In genomic region chr17:64975318-64976087, GRCh38 we compare ENCODE assay signal across 8 cellular contexts. TPM values are rescaled to one million over a fixed set of nuclear protein-coding genes. Genes with fewer than 3 reads are reported as not detected.
A peak's percentile ranks its signal among the peaks of the same experiment; 100 is the strongest.
DNase-seq lines count a peak whose midpoint lies in the region; ATAC-seq and TF ChIP-seq lines count a peak whose summit lies in the region.

No MANE protein-coding gene starts in this region.

- no peaks in the 10 kb centered on the region for H3K27me3 Mint-ChIP-seq in activated T-cell treated with anti-CD3 and anti-CD28 coated beads, Interleukin-2, amount 50 U/mL, for 4 hours (ENCODE audit: low read depth)

- H3K4me3 Mint-ChIP-seq in activated T-cell treated with anti-CD3 and anti-CD28 coated beads, Interleukin-2, amount 50 U/mL, for 4 hours: peak overlapping the region; percentile 85

- H3K27me3 ChIP-seq in PC-9 (ENCODE audit: insufficient read depth, low read depth): no peaks in the 10 kb centered on the region
- H3K27me3 ChIP-seq in esophagus (ENCODE audit: control insufficient read depth in 1 of 2, insufficient read depth in 2 of 2, low read length in 2 of 2): no peaks in the 10 kb centered on the region
- H3K27me3 ChIP-seq in muscle layer of duodenum (ENCODE audit: low read depth, low read length): no peaks in the 10 kb centered on the region

- peak overlapping the region; percentile 93 for H3K4me2 ChIP-seq in PC-9

- H3K4me1 ChIP-seq in PC-9 (replicated peaks; ENCODE audit: insufficient read depth): peaks cover 22% of the 10 kb centered on the region
- H3K4me1 ChIP-seq in esophagus (ENCODE audit: control insufficient read depth in 2 of 2, insufficient read depth in 2 of 2, low read length in 1 of 2): no peaks in the 10 kb centered on the region
- peaks cover 0 to 5% of the 10 kb centered on the region in 2 donors for H3K4me1 ChIP-seq in muscle layer of duodenum (ENCODE audit: control insufficient read depth in 1 of 2, insufficient read depth in 2 of 2, low read length in 2 of 2)

- H3K36me3 Mint-ChIP-seq in activated T-cell treated with anti-CD3 and anti-CD28 coated beads, Interleukin-2, amount 50 U/mL, for 4 hours (ENCODE audit: insufficient read depth): no peaks in the 10 kb centered on the region

- H4K20me1 ChIP-seq in PC-9 (ENCODE audit: insufficient read depth): no peaks in the 10 kb centered on the region

- CTCF ChIA-PET in PC-9 (lab: Charles Lee): no interaction called here

- peak; percentile 70 for ATAC-seq in GM21786 (IDR thresholded peaks at IDR 0.05; ENCODE audit: unreplicated experiment)
- ATAC-seq in activated T-cell treated with anti-CD3 and anti-CD28 coated beads, Interleukin-2, amount 50 U/mL, for 4 hours: peak; percentile 79

- peaks cover 32% of the 10 kb centered on the region for H3F3A ChIP-seq in PC-9 (ENCODE audit: insufficient read depth, low read depth)

- TF ChIP-seq CTCF in PC-9 (conservative IDR thresholded peaks at IDR 0.05): no peak

- BruUV-seq in PC-9 (replicated peaks; lab: Mats Ljungman, UMichigan): no TSS peak

- peak; percentile 75 for DNase-seq in DMS79 treated with DMSO at 0.1 percent for 48 hours (lab: John Stamatoyannopoulos, UW)
- peak; percentile 94 for DNase-seq in KG1 (lab: John Stamatoyannopoulos, UW)
- DNase-seq in PC-9: peak; percentile 87 to 98
- DNase-seq in activated T-cell treated with anti-CD3 and anti-CD28 coated beads, Interleukin-2, amount 50 U/mL, for 4 hours: peak; percentile 97
- DNase-seq in stimulated activated CD8-positive, alpha-beta memory T cell treated with anti-CD3 and anti-CD28 coated beads, Interleukin-7, amount 100 ng/mL, for 24 hours (ENCODE audit: low read depth): peak; percentile 92

- H3K9me2 ChIP-seq in PC-9 (ENCODE audit: insufficient read depth): no peaks in the 10 kb centered on the region

- H2AFZ ChIP-seq in PC-9: peak overlapping the region; percentile 92

- peaks cover 49% of the 10 kb centered on the region for H3K4me1 Mint-ChIP-seq in activated T-cell treated with anti-CD3 and anti-CD28 coated beads, Interleukin-2, amount 50 U/mL, for 4 hours (ENCODE audit: low read depth)

- H3K4me3 ChIP-seq in PC-9: peak overlapping the region; percentile 70
- H3K4me3 ChIP-seq in esophagus (ENCODE audit: low read depth in 1 of 2, low read length in 2 of 2): peak overlapping the region; percentile 67 to 75
- peak overlapping the region; percentile 70 to 74 for H3K4me3 ChIP-seq in muscle layer of duodenum (ENCODE audit: low read depth in 1 of 2, low read length in 2 of 2)

- intact Hi-C loops in PC-9 (cut with micrococcal nuclease; ENCODE audit: unreplicated experiment): loop anchor here (1.0 to 5.0 kb wide), 4 partner anchors 17 to 125 kb away; partner anchors contain the start of gene GNA13

- peaks cover 6% of the 10 kb centered on the region; the same call in 1 of the 2 replicates for H3K79me2 ChIP-seq in PC-9 (ENCODE audit: low read depth)

- no peaks in the 10 kb centered on the region for H3K9me3 ChIP-seq in PC-9 (ENCODE audit: insufficient read depth, low read depth)
- H3K9me3 ChIP-seq in esophagus (ENCODE audit: control insufficient read depth in 2 of 2, insufficient read depth in 1 of 2, low read depth in 1 of 2, low read length in 1 of 2): no peaks in the 10 kb centered on the region
- H3K9me3 ChIP-seq in muscle layer of duodenum (ENCODE audit: control insufficient read depth in 1 of 2, low read length in 2 of 2): no peaks in the 10 kb centered on the region

- no peaks in the 10 kb centered on the region for H3K9me3 Mint-ChIP-seq in activated T-cell treated with anti-CD3 and anti-CD28 coated beads, Interleukin-2, amount 50 U/mL, for 4 hours

- 0 to 1% methylated on average over 85 to 94 of the region's 94 CpGs for WGBS in esophagus, 2 donors

- POLR2A ChIA-PET in PC-9 (lab: Charles Lee; ENCODE audit: unreplicated experiment): interaction anchor here (0.6 to 1.0 kb wide), 7 partner anchors 14 to 470 kb away, joined by 3 to 20 read pairs (median 3); no protein-coding TSS in a partner anchor

- peak overlapping the region; percentile 87 for H3K27ac ChIP-seq in PC-9
- peak overlapping the region; percentile 94 to 98 for H3K27ac ChIP-seq in esophagus (ENCODE audit: low read depth in 2 of 2, low read length in 1 of 2)
- H3K27ac ChIP-seq in muscle layer of duodenum (ENCODE audit: low read length): peak overlapping the region; percentile 94

- H3K36me3 ChIP-seq in PC-9 (ENCODE audit: low read depth): no peaks in the 10 kb centered on the region
- H3K36me3 ChIP-seq in esophagus (ENCODE audit: control insufficient read depth in 2 of 2, insufficient read depth in 2 of 2, low read length in 1 of 2): no peaks in the 10 kb centered on the region
- H3K36me3 ChIP-seq in muscle layer of duodenum (ENCODE audit: control insufficient read depth in 1 of 2, insufficient read depth in 2 of 2, low read length in 2 of 2): peaks cover 0 to 18% of the 10 kb centered on the region in 2 donors

RNA-seq across cellular contexts. Expression of gene LRRC37A3, which starts 56.2 kb away (rescaled TPM):
- total RNA-seq in PC-9 (2021): 9.8 and 13.7 TPM in 2 replicates
- 1 to 10 TPM; 1.9 to 3.0 (median 2.9) TPM for total RNA-seq in activated T-cell treated with anti-CD3 and anti-CD28 coated beads, Interleukin-2, amount 50 U/mL, for 4 hours
- 1 to 10 TPM in 1 of 2 donors, under 1 TPM in 1; 0.89 to 7.2 TPM for polyA plus RNA-seq in esophagus

Comparison
In these comparisons a context has a peak if more than half of its experiments do, and no peak if none do; other contexts are left out.
1. Peak in every context shown above with its lines: DNase-seq, ATAC-seq, H3K4me3 ChIP-seq and H3K27ac ChIP-seq.